13 cellular contexts compared by ENCODE assay signal in the genomic region with DNA sequence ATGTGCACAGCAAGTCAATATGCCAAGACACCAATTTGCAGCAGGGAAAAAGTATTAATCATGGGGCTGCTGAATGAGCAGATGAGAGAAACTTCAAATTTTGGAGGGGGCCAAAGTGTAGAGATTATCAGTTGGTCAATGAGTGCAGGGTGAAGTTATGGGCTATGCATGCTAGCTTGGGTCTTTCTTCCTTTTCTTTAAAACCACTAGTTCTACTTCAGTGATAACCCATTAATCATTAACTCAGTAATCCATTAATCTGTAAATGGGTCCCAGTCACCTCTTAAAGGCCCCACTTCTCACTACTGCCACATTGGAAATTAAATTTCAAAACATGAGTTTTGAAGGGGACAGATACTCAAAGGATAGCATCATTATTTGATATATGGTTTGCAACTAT.
A peak's percentile ranks its signal among the peaks of the same experiment; 100 is the strongest.
DNase-seq lines count a peak whose midpoint lies in the region; ATAC-seq and TF ChIP-seq lines count a peak whose summit lies in the region.
"Had no signal": no experiment of that assay in that cellular context is flagged by ENCODE, and none has a peak within 500 bp of the region (broad histone marks: within the 10 kb centered on the region; RNA-seq: fewer than 3 reads in every experiment).

No MANE protein-coding gene starts in this region.

- intact Hi-C loops in mammary epithelial cell (cut with micrococcal nuclease) = no loop called here
- intact Hi-C loops in vagina (cut with DNase I) = no loop called here

- H3K79me2 ChIP-seq in mammary epithelial cell (ENCODE audit: insufficient read depth, low read length) = no peaks in the 10 kb centered on the region

- no peak overlapping the region for H3K4me3 ChIP-seq in mammary epithelial cell (replicated peaks in 1 of 3; ENCODE audit: insufficient read depth in 1 of 3, low read depth in 2 of 3, low read length in 3 of 3)
- no peak overlapping the region for H3K4me3 ChIP-seq in vagina

- H2AFZ ChIP-seq in mammary epithelial cell (ENCODE audit: low read depth, low read length) = no peak overlapping the region

- peak; percentile 95 for ATAC-seq in GM18508 (IDR thresholded peaks at IDR 0.05; ENCODE audit: insufficient read depth, unreplicated experiment)
- peak; percentile 63 for ATAC-seq in GM21526 (IDR thresholded peaks at IDR 0.05; ENCODE audit: low FRiP score, unreplicated experiment)
- peak; percentile 83 for ATAC-seq in HG03066 (IDR thresholded peaks at IDR 0.05; ENCODE audit: low read depth, unreplicated experiment)
- no peak for ATAC-seq in WTC11

- H3K4me2 ChIP-seq in mammary epithelial cell (ENCODE audit: insufficient read depth, low read depth, low read length) = no peak overlapping the region

- 0 out of 2 replicates have a peak, but pooled peaks cover 2% of the 10 kb centered on the region for H3K27me3 Mint-ChIP-seq in WTC11 (ENCODE audit: low read depth)

- TF ChIP-seq POLR2A in vagina (IDR thresholded peaks at IDR 0.05) = no peak

- H3K27ac ChIP-seq in mammary epithelial cell (ENCODE audit: insufficient read depth, low read depth, low read length) (no peak overlapping the region), vagina (no peak overlapping the region)

- TF ChIP-seq CTCF in WTC11 (IDR thresholded peaks at IDR 0.05) = no peak
- TF ChIP-seq CTCF in mammary epithelial cell (conservative IDR thresholded peaks at IDR 0.05 in 1 of 2, IDR thresholded peaks at IDR 0.05 in 1 of 2; ENCODE audit: extremely low read depth in 1 of 2, insufficient read depth in 1 of 2, low read depth in 1 of 2, low read length in 2 of 2) = no peak
- no peak for TF ChIP-seq CTCF in vagina (IDR thresholded peaks at IDR 0.05)

- no peak overlapping the region for H3K9ac ChIP-seq in mammary epithelial cell (ENCODE audit: insufficient read depth, low read length)

- no TSS peak for BruUV-seq in mammary epithelial cell (replicated peaks; lab: Mats Ljungman, UMichigan)

- in situ Hi-C loops in mammary epithelial cell (cut with MboI; ENCODE audit: low sequenced_read_pairs in 2 of 2) = no loop called here

- H3K9me3 Mint-ChIP-seq in WTC11 = peaks cover 19% of the 10 kb centered on the region
- H3K9me3 Mint-ChIP-seq: HFFc6 had no signal

- dilution Hi-C loops in mammary epithelial cell (cut with HindIII; ENCODE audit: low sequenced_read_pairs) = no loop called here

- POLR2A ChIA-PET in WTC11 (lab: Charles Lee) = no interaction called here

- CTCF ChIA-PET in WTC11 (lab: Charles Lee) = no interaction called here
- CTCF ChIA-PET in mammary epithelial cell (lab: Charles Lee; ENCODE audit: low non-redundant PET) = no interaction called here

- H3K4me3 Mint-ChIP-seq in WTC11 = no peak overlapping the region
- H3K4me3 Mint-ChIP-seq: HFFc6 had no signal

- H3K4me1 ChIP-seq in mammary epithelial cell (ENCODE audit: insufficient read depth, low read length) (no peaks in the 10 kb centered on the region), vagina (no peaks in the 10 kb centered on the region)

- DNase-seq in WTC11 (ENCODE audit: low spot score) (no peak), mammary epithelial cell (no peak), vagina (ENCODE audit: extremely low spot score in 2 of 2) (no peak), COR-L47 (lab: John Stamatoyannopoulos, UW) (no peak)
- DNase-seq in stimulated activated naive CD4-positive, alpha-beta T cell treated with Interleukin-2 at 50 U/mL for 16 hours (lab: John Stamatoyannopoulos, UW) = no peak
- DNase-seq: AML-193; HFFc6; NCI-H774; stimulated activated CD4-positive, alpha-beta T cell treated with anti-CD3 and anti-CD28 coated beads, Interleukin-2, amount 100 ng/mL, for 48 hours; T-helper 1 cell had no signal

- H3K27me3 ChIP-seq in mammary epithelial cell (ENCODE audit: insufficient read depth, low read length) = no peaks in the 10 kb centered on the region
- H3K27me3 ChIP-seq in vagina = no peaks in the 10 kb centered on the region

- H3K27ac Mint-ChIP-seq in WTC11 = peak overlapping the region; percentile 38; the same call in 1 of the 2 replicates
- H3K27ac Mint-ChIP-seq: HFFc6 had no signal

- peaks cover 7% of the 10 kb centered on the region; the same call in 1 of the 2 replicates for H3K36me3 Mint-ChIP-seq in WTC11

- H4K20me1 ChIP-seq in mammary epithelial cell (ENCODE audit: insufficient read depth, low read length) = no peaks in the 10 kb centered on the region

- H3K4me1 Mint-ChIP-seq in WTC11 = peaks cover 9% of the 10 kb centered on the region

- H3K36me3 ChIP-seq in mammary epithelial cell (ENCODE audit: insufficient read depth, low read length) = no peaks in the 10 kb centered on the region
- H3K36me3 ChIP-seq in vagina = no peaks in the 10 kb centered on the region

- no peaks in the 10 kb centered on the region for H3K9me3 ChIP-seq in mammary epithelial cell (replicated peaks; ENCODE audit: insufficient read depth, low read length)
- H3K9me3 ChIP-seq in vagina = no peaks in the 10 kb centered on the region

TF ChIP-seq in WTC11, 78 proteins besides CTCF, POLR2A, EP300 and RAD21:
- TF ChIP-seq TEAD1 (CRISPR knock-in tag; IDR thresholded peaks at IDR 0.05) (no peak), EMX1 (CRISPR knock-in tag; IDR thresholded peaks at IDR 0.05) (no peak), MXD4 (CRISPR knock-in tag; IDR thresholded peaks at IDR 0.05; ENCODE audit: borderline replicate concordance) (no peak), RORB (CRISPR knock-in tag; IDR thresholded peaks at IDR 0.05) (no peak), CBFB (CRISPR knock-in tag; IDR thresholded peaks at IDR 0.05; ENCODE audit: low read depth) (no peak), SOX15 (CRISPR knock-in tag; IDR thresholded peaks at IDR 0.05) (no peak), CREB1 (CRISPR knock-in tag; IDR thresholded peaks at IDR 0.05) (no peak)
- TF ChIP-seq, protein P1, sequence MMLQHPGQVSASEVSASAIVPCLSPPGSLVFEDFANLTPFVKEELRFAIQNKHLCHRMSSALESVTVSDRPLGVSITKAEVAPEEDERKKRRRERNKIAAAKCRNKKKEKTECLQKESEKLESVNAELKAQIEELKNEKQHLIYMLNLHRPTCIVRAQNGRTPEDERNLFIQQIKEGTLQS (CRISPR knock-in tag; conservative IDR thresholded peaks at IDR 0.05) = no peak
- TF ChIP-seq, protein P2, sequence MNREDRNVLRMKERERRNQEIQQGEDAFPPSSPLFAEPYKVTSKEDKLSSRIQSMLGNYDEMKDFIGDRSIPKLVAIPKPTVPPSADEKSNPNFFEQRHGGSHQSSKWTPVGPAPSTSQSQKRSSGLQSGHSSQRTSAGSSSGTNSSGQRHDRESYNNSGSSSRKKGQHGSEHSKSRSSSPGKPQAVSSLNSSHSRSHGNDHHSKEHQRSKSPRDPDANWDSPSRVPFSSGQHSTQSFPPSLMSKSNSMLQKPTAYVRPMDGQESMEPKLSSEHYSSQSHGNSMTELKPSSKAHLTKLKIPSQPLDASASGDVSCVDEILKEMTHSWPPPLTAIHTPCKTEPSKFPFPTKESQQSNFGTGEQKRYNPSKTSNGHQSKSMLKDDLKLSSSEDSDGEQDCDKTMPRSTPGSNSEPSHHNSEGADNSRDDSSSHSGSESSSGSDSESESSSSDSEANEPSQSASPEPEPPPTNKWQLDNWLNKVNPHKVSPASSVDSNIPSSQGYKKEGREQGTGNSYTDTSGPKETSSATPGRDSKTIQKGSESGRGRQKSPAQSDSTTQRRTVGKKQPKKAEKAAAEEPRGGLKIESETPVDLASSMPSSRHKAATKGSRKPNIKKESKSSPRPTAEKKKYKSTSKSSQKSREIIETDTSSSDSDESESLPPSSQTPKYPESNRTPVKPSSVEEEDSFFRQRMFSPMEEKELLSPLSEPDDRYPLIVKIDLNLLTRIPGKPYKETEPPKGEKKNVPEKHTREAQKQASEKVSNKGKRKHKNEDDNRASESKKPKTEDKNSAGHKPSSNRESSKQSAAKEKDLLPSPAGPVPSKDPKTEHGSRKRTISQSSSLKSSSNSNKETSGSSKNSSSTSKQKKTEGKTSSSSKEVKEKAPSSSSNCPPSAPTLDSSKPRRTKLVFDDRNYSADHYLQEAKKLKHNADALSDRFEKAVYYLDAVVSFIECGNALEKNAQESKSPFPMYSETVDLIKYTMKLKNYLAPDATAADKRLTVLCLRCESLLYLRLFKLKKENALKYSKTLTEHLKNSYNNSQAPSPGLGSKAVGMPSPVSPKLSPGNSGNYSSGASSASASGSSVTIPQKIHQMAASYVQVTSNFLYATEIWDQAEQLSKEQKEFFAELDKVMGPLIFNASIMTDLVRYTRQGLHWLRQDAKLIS (CRISPR knock-in tag; IDR thresholded peaks at IDR 0.05; ENCODE audit: borderline replicate concordance) = no peak
- TF ChIP-seq, protein P3, sequence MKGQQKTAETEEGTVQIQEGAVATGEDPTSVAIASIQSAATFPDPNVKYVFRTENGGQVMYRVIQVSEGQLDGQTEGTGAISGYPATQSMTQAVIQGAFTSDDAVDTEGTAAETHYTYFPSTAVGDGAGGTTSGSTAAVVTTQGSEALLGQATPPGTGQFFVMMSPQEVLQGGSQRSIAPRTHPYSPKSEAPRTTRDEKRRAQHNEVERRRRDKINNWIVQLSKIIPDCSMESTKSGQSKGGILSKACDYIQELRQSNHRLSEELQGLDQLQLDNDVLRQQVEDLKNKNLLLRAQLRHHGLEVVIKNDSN (CRISPR knock-in tag; IDR thresholded peaks at IDR 0.05) = no peak
